Comparison of ENCODE assay signal across 19 cellular contexts in the genomic region with DNA sequence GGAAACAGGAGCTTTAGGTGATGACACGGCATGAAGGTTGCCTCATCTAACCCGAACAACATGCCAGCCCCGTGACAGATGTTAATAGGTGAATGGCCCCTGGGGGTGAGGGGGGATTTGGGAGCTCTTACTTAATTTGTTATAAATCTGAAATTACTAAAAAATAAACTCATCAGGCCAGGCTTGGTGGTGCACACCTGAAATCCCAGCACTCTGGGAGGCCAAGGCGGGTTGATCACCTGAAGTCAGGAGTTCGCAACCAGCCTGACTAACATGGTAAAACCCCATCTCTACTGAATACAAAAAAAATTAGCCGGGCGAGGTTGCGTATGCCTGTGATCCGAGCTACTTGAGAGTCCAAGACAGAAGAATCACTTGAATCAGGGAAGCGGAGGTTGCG. TPM values are rescaled to one million over a fixed set of nuclear protein-coding genes. Genes with fewer than 3 reads are reported as not detected.
A peak's percentile ranks its signal among the peaks of the same experiment; 100 is the strongest.
DNase-seq lines count a peak whose midpoint lies in the region; ATAC-seq and TF ChIP-seq lines count a peak whose summit lies in the region.
"Had no signal": no experiment of that assay in that cellular context is flagged by ENCODE, and none has a peak within 500 bp of the region (broad histone marks: within the 10 kb centered on the region; RNA-seq: fewer than 3 reads in every experiment).

No MANE protein-coding gene starts in this region.

- no peak overlapping the region for H2BK12ac ChIP-seq in H9 (ENCODE audit: insufficient read length, low read depth, low read length)

- H3K9ac ChIP-seq in H9 (ENCODE audit: extremely low read depth, insufficient read length, low read length) = no peak overlapping the region
- H3K9ac ChIP-seq: GM23248 had no signal

- H3K27ac Mint-ChIP-seq in H9 (peak overlapping the region; percentile 55 to 65 (median 57); a peak in 1 of 7 replicates), chondrocyte (ENCODE audit: unreplicated experiment) (no peak overlapping the region)
- H3K27ac Mint-ChIP-seq in stimulated activated effector memory CD8-positive, alpha-beta T cell treated with anti-CD3 and anti-CD28 coated beads, Interleukin-12 subunit alpha, Interleukin-12 subunit beta, amount 100 ng/mL, for 72 hours = peak overlapping the region; percentile 26
- H3K27ac Mint-ChIP-seq: CD4-positive, alpha-beta memory T cell; HFFc6 had no signal

- intact Hi-C loops in psoas muscle (cut with DNase I) = no loop called here
- intact Hi-C loops in A673 (cut with micrococcal nuclease; ENCODE audit: unreplicated experiment) = no loop called here

- H3K9me3 ChIP-seq in H9 (ENCODE audit: control insufficient read depth, low read depth, low read length) (no peaks in the 10 kb centered on the region), psoas muscle (no peaks in the 10 kb centered on the region), A673 (ENCODE audit: low read depth, low read length, poor library complexity, severe bottlenecking) (no peaks in the 10 kb centered on the region)
- H3K9me3 ChIP-seq: A549, HAP-1 had no signal

- peaks cover 13% of the 10 kb centered on the region for H3K79me1 ChIP-seq in H9 (ENCODE audit: insufficient read depth, low read depth, low read length, poor library complexity, severe bottlenecking)

- no CpG with 5 or more reads among the region's 11 CpGs for WGBS in H9 (ENCODE audit: extremely low coverage, insufficient read length, low lambda C conversion rate)
- WGBS in psoas muscle, 3 donors = 75 to 93% (median 77%) methylated on average over 11 of the region's 11 CpGs

- ATAC-seq in psoas muscle (no peak), GM21367 (IDR thresholded peaks at IDR 0.05; ENCODE audit: unreplicated experiment) (no peak)
- no peak for ATAC-seq in stimulated activated effector memory CD8-positive, alpha-beta T cell treated with anti-CD3 and anti-CD28 coated beads, Interleukin-12 subunit alpha, Interleukin-12 subunit beta, amount 100 ng/mL, for 72 hours
- ATAC-seq: A549 had no signal

- H3K4me3 ChIP-seq in psoas muscle (no peak overlapping the region), A673 (ENCODE audit: low read depth, low read length, poor library complexity, severe bottlenecking) (no peak overlapping the region)
- H3K4me3 ChIP-seq: A549, GM23248, HAP-1 had no signal

- no peak overlapping the region for H3K4me3 Mint-ChIP-seq in H9
- H3K4me3 Mint-ChIP-seq in chondrocyte (ENCODE audit: unreplicated experiment) = no peak overlapping the region
- no peak overlapping the region for H3K4me3 Mint-ChIP-seq in stimulated activated effector memory CD8-positive, alpha-beta T cell treated with anti-CD3 and anti-CD28 coated beads, Interleukin-12 subunit alpha, Interleukin-12 subunit beta, amount 100 ng/mL, for 72 hours
- H3K4me3 Mint-ChIP-seq: CD4-positive, alpha-beta memory T cell; HFFc6 had no signal

- H3K27ac ChIP-seq in H9 (ENCODE audit: insufficient read length, low read depth, low read length) (no peak overlapping the region), psoas muscle (peak overlapping the region; percentile 94), A673 (ENCODE audit: low read depth, low read length, poor library complexity, severe bottlenecking) (no peak overlapping the region)
- H3K27ac ChIP-seq: A549, GM23248 had no signal

- CTCF ChIA-PET in A673 (lab: Charles Lee) = no interaction called here

- no TSS peak for BruUV-seq in A673 (replicated peaks; lab: Mats Ljungman, UMichigan)

- H2AK5ac ChIP-seq in H9 (ENCODE audit: insufficient read length, low read length) = no peak overlapping the region

- peaks cover 2% of the 10 kb centered on the region; the same call in 1 of the 2 replicates for H3K4me1 ChIP-seq in H9 (ENCODE audit: insufficient read depth, low read length)
- peaks cover 71% of the 10 kb centered on the region for H3K4me1 ChIP-seq in psoas muscle
- peaks cover 29% of the 10 kb centered on the region for H3K4me1 ChIP-seq in A673 (ENCODE audit: insufficient read depth, low read length, poor library complexity, severe bottlenecking)
- H3K4me1 ChIP-seq: HAP-1 had no signal

- no peaks in the 10 kb centered on the region for H3K27me3 ChIP-seq in H9 (ENCODE audit: insufficient read depth, low read length)
- H3K27me3 ChIP-seq in psoas muscle (ENCODE audit: insufficient read depth in 3 of 3, low read length in 2 of 3) = no peaks in the 10 kb centered on the region
- no peaks in the 10 kb centered on the region for H3K27me3 ChIP-seq in A673 (replicated peaks; ENCODE audit: insufficient read depth, low read depth, low read length, poor library complexity)

- no peak overlapping the region for H3K18ac ChIP-seq in H9 (ENCODE audit: insufficient read length, low read depth, low read length)

- no peak overlapping the region for H2BK5ac ChIP-seq in H9 (ENCODE audit: insufficient read length, low read length)

- no peaks in the 10 kb centered on the region for H3K27me3 Mint-ChIP-seq in H9 (ENCODE audit: low read depth)
- H3K27me3 Mint-ChIP-seq in chondrocyte (ENCODE audit: low read depth) = no peaks in the 10 kb centered on the region
- H3K27me3 Mint-ChIP-seq: CD4-positive, alpha-beta memory T cell had no signal

- POLR2A ChIA-PET in A673 (lab: Charles Lee; ENCODE audit: low non-redundant PET) = no interaction called here

- no peak overlapping the region for H2BK120ac ChIP-seq in H9 (ENCODE audit: low read depth, low read length, poor library complexity, severe bottlenecking)

- H3K9me3 Mint-ChIP-seq in H9 (no peaks in the 10 kb centered on the region), chondrocyte (ENCODE audit: low read depth) (no peaks in the 10 kb centered on the region)
- H3K9me3 Mint-ChIP-seq in stimulated activated effector memory CD8-positive, alpha-beta T cell treated with anti-CD3 and anti-CD28 coated beads, Interleukin-12 subunit alpha, Interleukin-12 subunit beta, amount 100 ng/mL, for 72 hours = no peaks in the 10 kb centered on the region
- H3K9me3 Mint-ChIP-seq: CD4-positive, alpha-beta memory T cell; HFFc6 had no signal

- H3K4me1 Mint-ChIP-seq in H9 = peaks cover 15 to 21% of the 10 kb centered on the region in 2 experiments
- peaks cover 22% of the 10 kb centered on the region for H3K4me1 Mint-ChIP-seq in chondrocyte (ENCODE audit: low read depth)
- H3K4me1 Mint-ChIP-seq in stimulated activated effector memory CD8-positive, alpha-beta T cell treated with anti-CD3 and anti-CD28 coated beads, Interleukin-12 subunit alpha, Interleukin-12 subunit beta, amount 100 ng/mL, for 72 hours = peaks cover 24% of the 10 kb centered on the region

- no peak overlapping the region for H3K4me2 ChIP-seq in H9 (ENCODE audit: insufficient read depth, insufficient read length, low read length)
- H3K4me2 ChIP-seq: A549 had no signal

- H3K36me3 ChIP-seq in psoas muscle (ENCODE audit: insufficient read depth in 1 of 2, low read depth in 1 of 2) = peaks cover 0 to 39% of the 10 kb centered on the region in 2 donors
- peaks cover 34% of the 10 kb centered on the region for H3K36me3 ChIP-seq in A673 (ENCODE audit: insufficient read depth, low read length, poor library complexity, severe bottlenecking)

- H3K23ac ChIP-seq in H9 (ENCODE audit: insufficient read length, low read depth, low read length) = no peak overlapping the region

- H4K5ac ChIP-seq in H9 (ENCODE audit: insufficient read length, low read depth, low read length) = no peak overlapping the region

- H3K56ac ChIP-seq in H9 (ENCODE audit: insufficient read length, low read depth, low read length) = no peak overlapping the region

- no peak overlapping the region for H4K8ac ChIP-seq in H9 (replicated peaks; ENCODE audit: insufficient read length, low read depth, low read length)

- H3K4ac ChIP-seq in H9 (ENCODE audit: low read depth, low read length) = no peak overlapping the region

- no peak overlapping the region for H3T11ph ChIP-seq in H9 (ENCODE audit: low read length)

- H2AFZ ChIP-seq in H9 (ENCODE audit: low read length) = no peak overlapping the region
- H2AFZ ChIP-seq: GM23248 had no signal

- peaks cover 14 to 43% (median 39%) of the 10 kb centered on the region in 3 experiments for H3K36me3 Mint-ChIP-seq in H9 (ENCODE audit: insufficient read depth in 1 of 3, low read depth in 3 of 3)
- peaks cover 1% of the 10 kb centered on the region for H3K36me3 Mint-ChIP-seq in chondrocyte (ENCODE audit: low read depth)
- H3K36me3 Mint-ChIP-seq in stimulated activated effector memory CD8-positive, alpha-beta T cell treated with anti-CD3 and anti-CD28 coated beads, Interleukin-12 subunit alpha, Interleukin-12 subunit beta, amount 100 ng/mL, for 72 hours = peaks cover 7% of the 10 kb centered on the region

- DNase-seq in H9 (no peak), chondrocyte (ENCODE audit: low spot score) (peak; percentile 17), psoas muscle (no peak), A673 (ENCODE audit: low spot score) (no peak)
- no peak for DNase-seq in stimulated activated effector memory CD8-positive, alpha-beta T cell treated with anti-CD3 and anti-CD28 coated beads, Interleukin-12 subunit alpha, Interleukin-12 subunit beta, amount 100 ng/mL, for 72 hours (ENCODE audit: low spot score in 2 of 2)
- no peak for DNase-seq in stimulated activated CD4-positive, alpha-beta T cell treated with anti-CD3 and anti-CD28 coated beads, Interleukin-4, amount 100 ng/mL, for 24 hours
- DNase-seq: 8988T; C1 segment of cervical spinal cord; Calu3; CD4-positive, alpha-beta memory T cell; COR-L47; DMS53; DMS79 treated with DMSO at 0.1 percent for 48 hours; GF-D8; GM23248; HFFc6 had no signal

- H4K20me1 ChIP-seq in H9 (ENCODE audit: control insufficient read depth, insufficient read depth, insufficient read length) = no peaks in the 10 kb centered on the region

- TF ChIP-seq CTCF in H9 (conservative IDR thresholded peaks at IDR 0.05) (no peak), chondrocyte (IDR thresholded peaks at IDR 0.05) (no peak), psoas muscle (IDR thresholded peaks at IDR 0.05) (no peak), A673 (conservative IDR thresholded peaks at IDR 0.05; ENCODE audit: low read depth, low read length) (no peak)

- H2BK20ac ChIP-seq in H9 (ENCODE audit: low read depth, low read length, poor library complexity, severe bottlenecking) = no peak overlapping the region

- H3K14ac ChIP-seq in H9 (ENCODE audit: insufficient read depth, low read length) = no peak overlapping the region

- no peak overlapping the region for H2BK15ac ChIP-seq in H9 (ENCODE audit: low read depth, low read length)

- H3K23me2 ChIP-seq in H9 (ENCODE audit: insufficient read length, low read depth, low read length, poor library complexity, severe bottlenecking) = peaks cover 6% of the 10 kb centered on the region

- no peak overlapping the region for H4K91ac ChIP-seq in H9 (ENCODE audit: insufficient read length, low read depth, low read length)

- H3K79me2 ChIP-seq in H9 (ENCODE audit: insufficient read depth, low read length) = peaks cover 16% of the 10 kb centered on the region; the same call in 1 of the 2 replicates

RNA-seq across cellular contexts. Expression of gene STK25, which starts 6.1 kb away (rescaled TPM):
- 189 TPM in 2 replicates for total RNA-seq in H9 (2021)
- 158 to 174 TPM (median 169 TPM) in 3 replicates for total RNA-seq in chondrocyte
- 100 to 1,000 TPM; 268 to 382 (median 276) TPM for total RNA-seq in psoas muscle
- 100 to 1,000 TPM; 227 to 489 (median 385) TPM for polyA plus RNA-seq in psoas muscle
- total RNA-seq in A673 (2021) = 171 and 190 TPM in 2 replicates

RNA-seq across cellular contexts. Expression of gene BOK, which starts 56.3 kb away (rescaled TPM):
- total RNA-seq in H9 (2021) = 33.9 and 35.6 TPM in 2 replicates
- 28.5 to 46.8 TPM (median 44.6 TPM) in 3 replicates for total RNA-seq in chondrocyte
- 1 to 10 TPM; 1.3 to 3.9 (median 3.2) TPM for total RNA-seq in psoas muscle
- 10 to 100 TPM in 1 of 3 donors, 1 to 10 TPM in 2; 1.3 to 12.8 (median 3.9) TPM for polyA plus RNA-seq in psoas muscle
- total RNA-seq in A673 (2021) = 2.7 and 4.0 TPM in 2 replicates
- total RNA-seq: CD4-positive, alpha-beta memory T cell had no signal
- polyA plus RNA-seq: CD4-positive, alpha-beta memory T cell had no signal
